12 cellular contexts compared by ENCODE assay signal in genomic region chr18:31042068-31042390, GRCh38. TPM values are rescaled to one million over a fixed set of nuclear protein-coding genes. Genes with fewer than 3 reads are reported as not detected.
A peak's percentile ranks its signal among the peaks of the same experiment; 100 is the strongest.
DNase-seq lines count a peak whose midpoint lies in the region; ATAC-seq and TF ChIP-seq lines count a peak whose summit lies in the region.
"Had no signal": no experiment of that assay in that cellular context is flagged by ENCODE, and none has a peak within 500 bp of the region (broad histone marks: within the 10 kb centered on the region; RNA-seq: fewer than 3 reads in every experiment).

No MANE protein-coding gene starts in this region.

- no peaks in the 10 kb centered on the region for H3K27me3 Mint-ChIP-seq in Calu3 (ENCODE audit: unreplicated experiment)
- peaks cover 74% of the 10 kb centered on the region for H3K27me3 Mint-ChIP-seq in osteocyte (ENCODE audit: unreplicated experiment)

- H3K4me3 ChIP-seq in adipocyte (ENCODE audit: low read length) = peak overlapping the region; percentile 64
- peak overlapping the region; percentile 23 to 43 for H3K4me3 ChIP-seq in right atrium auricular region

- no peak for ATAC-seq in HG03460 (IDR thresholded peaks at IDR 0.05; ENCODE audit: unreplicated experiment)

- intact Hi-C loops in Calu3 (cut with micrococcal nuclease; ENCODE audit: unreplicated experiment) = no loop called here

- H3K27ac Mint-ChIP-seq in Calu3 (ENCODE audit: unreplicated experiment) (peak overlapping the region; percentile 16), osteocyte (ENCODE audit: unreplicated experiment) (peak overlapping the region; percentile 50)
- H3K27ac Mint-ChIP-seq: CD4-positive, CD25-positive, alpha-beta regulatory T cell had no signal

- H3K4me3 Mint-ChIP-seq in Calu3 (ENCODE audit: low read depth, unreplicated experiment) = peak overlapping the region; percentile 75
- H3K4me3 Mint-ChIP-seq in osteocyte (ENCODE audit: unreplicated experiment) = peak overlapping the region; percentile 76
- H3K4me3 Mint-ChIP-seq: CD4-positive, CD25-positive, alpha-beta regulatory T cell had no signal

- H3K36me3 Mint-ChIP-seq in Calu3 (ENCODE audit: insufficient read depth, unreplicated experiment) (peaks cover 26% of the 10 kb centered on the region), osteocyte (ENCODE audit: unreplicated experiment) (peaks cover 4% of the 10 kb centered on the region)
- H3K36me3 Mint-ChIP-seq: CD4-positive, CD25-positive, alpha-beta regulatory T cell had no signal

- DNase-seq in Calu3 (no peak), adipocyte (ENCODE audit: low read depth) (no peak), right atrium auricular region (ENCODE audit: low spot score) (no peak), osteocyte (ENCODE audit: extremely low spot score, unreplicated experiment) (no peak), NCI-H2196 (lab: John Stamatoyannopoulos, UW; ENCODE audit: unreplicated experiment) (no peak), NCI-H1092 treated with DMSO at 0.1 percent for 48 hours (lab: John Stamatoyannopoulos, UW) (no peak), SKM-1 (lab: John Stamatoyannopoulos, UW; ENCODE audit: unreplicated experiment) (no peak)
- DNase-seq: CD4-positive, CD25-positive, alpha-beta regulatory T cell; NCI-H2107; stimulated activated CD8-positive, alpha-beta memory T cell treated with anti-CD3 and anti-CD28 coated beads, Interleukin-4, amount 100 ng/mL, for 48 hours; SW 1271 had no signal

- H3K27ac ChIP-seq in right atrium auricular region = no peak overlapping the region

- peaks cover 30% of the 10 kb centered on the region for H3K4me1 Mint-ChIP-seq in Calu3 (ENCODE audit: low read depth, unreplicated experiment)
- H3K4me1 Mint-ChIP-seq in osteocyte (ENCODE audit: unreplicated experiment) = peaks cover 22% of the 10 kb centered on the region
- H3K4me1 Mint-ChIP-seq: CD4-positive, CD25-positive, alpha-beta regulatory T cell had no signal

- CTCF ChIA-PET in Calu3 (lab: Charles Lee) = no interaction called here

- H3K36me3 ChIP-seq in adipocyte (ENCODE audit: control insufficient read depth, insufficient read depth, low read length, severe bottlenecking) (no peaks in the 10 kb centered on the region), right atrium auricular region (no peaks in the 10 kb centered on the region)

- H3K4me1 ChIP-seq in adipocyte (ENCODE audit: control insufficient read depth, insufficient read depth, low read length) = no peaks in the 10 kb centered on the region
- peaks cover 0 to 23% of the 10 kb centered on the region in 2 donors for H3K4me1 ChIP-seq in right atrium auricular region

- H3K9ac ChIP-seq in adipocyte (ENCODE audit: low read length) = no peak overlapping the region

- H3K9me3 ChIP-seq in adipocyte (ENCODE audit: control insufficient read depth, low read length) (no peaks in the 10 kb centered on the region), right atrium auricular region (no peaks in the 10 kb centered on the region)

- H3K27me3 ChIP-seq in adipocyte (replicated peaks; ENCODE audit: control insufficient read depth, insufficient read depth, low read length) = peaks cover 39% of the 10 kb centered on the region
- peaks cover 5 to 11% of the 10 kb centered on the region in 2 donors for H3K27me3 ChIP-seq in right atrium auricular region

- no TSS peak for BruUV-seq in Calu3 (replicated peaks; lab: Mats Ljungman, UMichigan)

- H3K9me3 Mint-ChIP-seq in Calu3 (ENCODE audit: low read depth, unreplicated experiment) = no peaks in the 10 kb centered on the region
- peaks cover 10% of the 10 kb centered on the region for H3K9me3 Mint-ChIP-seq in osteocyte (ENCODE audit: unreplicated experiment)

- no peak for TF ChIP-seq CTCF in Calu3 (IDR thresholded peaks at IDR 0.05; ENCODE audit: unreplicated experiment)
- no peak for TF ChIP-seq CTCF in right atrium auricular region (IDR thresholded peaks at IDR 0.05)
- TF ChIP-seq CTCF in osteocyte (IDR thresholded peaks at IDR 0.05) = no peak

RNA-seq across cellular contexts. Expression of gene DSC3, which starts 0.5 kb away (rescaled TPM):
- 6.4 and 9.8 TPM in 2 replicates for total RNA-seq in Calu3 (2022)
- total RNA-seq in right atrium auricular region = 1 to 10 TPM; 3.1 to 5.1 TPM
- 5.6 and 5.8 TPM in 2 replicates for total RNA-seq in osteocyte
- total RNA-seq: CD4-positive, CD25-positive, alpha-beta regulatory T cell had no signal
